Comparison of ENCODE assay signal across 26 cellular contexts in the genomic region with DNA sequence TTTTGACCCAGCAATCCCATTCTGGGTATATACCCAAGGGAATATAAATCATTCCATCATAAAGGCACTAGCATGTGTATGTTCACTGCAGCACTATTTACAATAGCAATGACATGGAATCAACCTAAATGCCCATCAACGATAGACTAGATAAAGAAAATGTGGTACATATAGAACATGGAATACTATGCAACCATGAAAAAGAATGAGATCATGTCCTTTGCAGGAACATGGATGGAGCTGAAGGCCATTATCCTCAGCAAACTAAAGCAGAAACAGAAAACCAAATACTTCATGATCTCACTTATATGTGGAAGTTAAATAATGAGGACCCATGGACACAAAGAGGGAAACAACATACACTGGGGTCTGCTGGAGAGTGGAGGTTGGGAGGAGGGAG.
"Had no signal": no experiment of that assay in that cellular context is flagged by ENCODE, and none has a peak within 500 bp of the region (broad histone marks: within the 10 kb centered on the region; RNA-seq: fewer than 3 reads in every experiment).

No MANE protein-coding gene starts in this region.

- FAIRE-seq: endometrium, islet of Langerhans, keratinocyte had no signal

- H3K27ac ChIP-seq: colonic mucosa, epithelial cell of prostate, esophagus squamous epithelium, gastrocnemius medialis, heart right ventricle, left lung, lower lobe of right lung had no signal

- H3K9me3 ChIP-seq: colonic mucosa, esophagus squamous epithelium, gastrocnemius medialis, lower lobe of right lung, mucosa of descending colon had no signal

- DNase-seq: colonic mucosa; cortex of kidney; effector CD8-positive, alpha-beta T cell; effector memory CD8-positive, alpha-beta T cell; endodermal cell; erythroblast; esophagus squamous epithelium; foreskin fibroblast; foreskin melanocyte; gastrocnemius medialis; glutamatergic neuron; head of caudate nucleus; heart right ventricle; hippocampal formation; left cardiac atrium; left lung; left ventricle myocardium superior; lower lobe of right lung; mesenchymal stem cell; mucosa of descending colon; naive B cell had no signal

- H3K4me1 ChIP-seq: colonic mucosa, esophagus squamous epithelium, gastrocnemius medialis, heart right ventricle, left lung, lower lobe of right lung had no signal

- H3K4me3 ChIP-seq: colonic mucosa, esophagus squamous epithelium, gastrocnemius medialis, heart right ventricle, left lung, lower lobe of right lung, mucosa of descending colon had no signal

- H3K27me3 ChIP-seq: colonic mucosa, gastrocnemius medialis, left lung had no signal

- H3K36me3 ChIP-seq: colonic mucosa, esophagus squamous epithelium, gastrocnemius medialis, heart right ventricle, left lung, lower lobe of right lung had no signal

- ATAC-seq: effector memory CD8-positive, alpha-beta T cell; esophagus mucosa; gastrocnemius medialis; heart right ventricle; left cardiac atrium; left lung; left ventricle myocardium superior; lower lobe of right lung; mucosa of descending colon had no signal
